ENCODE assay signal across 25 cellular contexts in the genomic region with DNA sequence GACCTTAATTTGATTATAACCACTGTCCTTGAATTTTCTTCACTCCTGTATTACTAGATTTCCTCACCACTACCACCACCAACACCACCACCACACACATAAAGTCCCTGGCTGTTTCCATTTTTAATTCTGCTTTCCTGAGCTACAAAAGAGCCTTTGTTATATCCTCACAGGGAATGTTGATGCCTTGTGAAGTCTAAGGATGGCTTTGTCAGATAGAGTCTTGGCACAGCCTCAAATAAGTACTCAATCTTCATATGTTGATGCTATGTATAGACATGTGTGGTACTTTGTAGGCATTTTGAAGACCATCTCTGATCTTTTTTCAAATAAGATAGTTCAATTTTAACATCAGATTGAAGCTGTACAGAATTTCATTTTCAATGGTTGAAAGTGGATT.
"Had no signal": no experiment of that assay in that cellular context is flagged by ENCODE, and none has a peak within 500 bp of the region (broad histone marks: within the 10 kb centered on the region; RNA-seq: fewer than 3 reads in every experiment).

No MANE protein-coding gene starts in this region.

- H3K27me3 ChIP-seq: MG63 had no signal

- ATAC-seq: HepG2, SK-N-SH treated with all-trans-retinoic acid at 6 μM for 48 hours had no signal

- DNase-seq: IMR-90; Karpas-422; KG1; MG63; NCI-H1092; NCI-H1105 treated with DMSO at 0.1 percent for 48 hours; NCI-H1417 treated with DMSO at 0.1 percent for 48 hours; NCI-H146; NCI-H1694 treated with DMSO at 0.1 percent for 48 hours; NCI-H1930; NCI-H2081; NCI-H2107; NCI-H2171; NCI-H226; NCI-H446; NCI-H510A; NCI-H524 treated with DMSO at 0.1 percent for 48 hours; NCI-H69; NCI-H774; NK-92 treated with Interleukin-12 subunit alpha and Interleukin-12 subunit beta, amount 100 ng/mL, for 24 hours; PC-9; SHP77 had no signal

- H3K27ac ChIP-seq: PC-9, RWPE1 had no signal

- H3K4me3 ChIP-seq: MG63, PC-9 had no signal

- H3K36me3 ChIP-seq: MG63 had no signal

- H3K9me3 ChIP-seq: MG63 had no signal
